In genomic region chr3:173584834-173585831, GRCh38 we compare ENCODE assay signal across 8 cellular contexts.
DNase-seq lines count a peak whose midpoint lies in the region; ATAC-seq and TF ChIP-seq lines count a peak whose summit lies in the region.

No MANE protein-coding gene starts in this region.

- no TSS peak for BruUV-seq in IMR-90 (replicated peaks; lab: Mats Ljungman, UMichigan)
- no TSS peak for BruUV-seq in mammary epithelial cell (replicated peaks; lab: Mats Ljungman, UMichigan)

- H4K5ac ChIP-seq in IMR-90 (ENCODE audit: low read depth, low read length): no peak overlapping the region

- H3K9ac ChIP-seq in IMR-90 (ENCODE audit: low read depth, low read length) (peak overlapping the region; percentile 53; the same call in 1 of the 2 replicates), mammary epithelial cell (ENCODE audit: insufficient read depth, low read length) (no peak overlapping the region), smooth muscle cell (ENCODE audit: low read depth) (no peak overlapping the region)

- intact Hi-C loops in IMR-90 (cut with micrococcal nuclease): loop anchor here (1.0 to 10.0 kb wide), 6 partner anchors 154 to 856 kb away; no protein-coding TSS in a partner anchor
- intact Hi-C loops in mammary epithelial cell (cut with micrococcal nuclease): no loop called here

- dilution Hi-C loops in IMR-90 (cut with HindIII; ENCODE audit: low sequenced_read_pairs, unreplicated experiment) (no loop called here), mammary epithelial cell (cut with HindIII; ENCODE audit: low sequenced_read_pairs) (no loop called here)

- H3K23ac ChIP-seq in IMR-90 (ENCODE audit: low read depth, low read length): peak overlapping the region; percentile 75

- H3K4me3 ChIP-seq in IMR-90 (ENCODE audit: insufficient read depth, low read depth, low read length) (peak overlapping the region; percentile 62), mammary epithelial cell (replicated peaks in 1 of 3; ENCODE audit: insufficient read depth in 1 of 3, low read depth in 2 of 3, low read length in 3 of 3) (no peak overlapping the region), smooth muscle cell (peak overlapping the region; percentile 55)

- H3F3A ChIP-seq in smooth muscle cell (ENCODE audit: low read depth): no peaks in the 10 kb centered on the region

- POLR2A ChIA-PET in IMR-90 (lab: Charles Lee; ENCODE audit: unreplicated experiment): interaction anchor here (0.5 kb wide), 1 partner anchor 855 kb away, joined by 4 read pairs; no protein-coding TSS in a partner anchor

- H3K27ac ChIP-seq in 22Rv1 (peak overlapping the region; percentile 83), IMR-90 (ENCODE audit: insufficient read depth, low read length) (peak overlapping the region; percentile 0; the same call in 1 of the 2 replicates), mammary epithelial cell (ENCODE audit: insufficient read depth, low read depth, low read length) (no peak overlapping the region), smooth muscle cell (ENCODE audit: low read depth) (no peak overlapping the region)

- peak; percentile 57 for DNase-seq in IMR-90
- no peak for DNase-seq in mammary epithelial cell
- DNase-seq in inferior parietal cortex (ENCODE audit: extremely low spot score): peak; percentile 65
- DNase-seq in smooth muscle cell (lab: John Stamatoyannopoulos, UW; ENCODE audit: unreplicated experiment): no peak
- no peak for DNase-seq in activated T-cell treated with anti-CD3 and anti-CD28 coated beads, Interleukin-2, amount 50 U/mL, for 1 hour
- DNase-seq in DMS153 (lab: John Stamatoyannopoulos, UW): no peak

- TF ChIP-seq POLR2A in IMR-90 (IDR thresholded peaks at IDR 0.05; ENCODE audit: low read depth, low read length): no peak

- H3K56ac ChIP-seq in IMR-90 (ENCODE audit: extremely low read depth, insufficient read depth, low read length): peak overlapping the region; percentile 80; the same call in 1 of the 2 replicates

- H3K4me1 ChIP-seq in IMR-90 (ENCODE audit: control insufficient read depth, insufficient read depth, low read length) (no peaks in the 10 kb centered on the region), mammary epithelial cell (ENCODE audit: insufficient read depth, low read length) (no peaks in the 10 kb centered on the region), smooth muscle cell (ENCODE audit: low read depth) (peaks cover 24% of the 10 kb centered on the region)

- CTCF ChIA-PET in IMR-90 (lab: Yijun Ruan, JAX): interaction anchor here (0.7 to 1.3 kb wide), 2 partner anchors 32 to 144 kb away, joined by 3 read pairs; no protein-coding TSS in a partner anchor
- CTCF ChIA-PET in mammary epithelial cell (lab: Charles Lee; ENCODE audit: low non-redundant PET): no interaction called here

- no peak overlapping the region for H2BK5ac ChIP-seq in IMR-90 (ENCODE audit: low read depth, low read length, poor library complexity, severe bottlenecking)

- peak overlapping the region; percentile 10; the same call in 1 of the 2 replicates for H4K91ac ChIP-seq in IMR-90 (ENCODE audit: insufficient read depth, low read depth, low read length)

- TF ChIP-seq CTCF in 22Rv1 (IDR thresholded peaks at IDR 0.05) (no peak), IMR-90 (conservative IDR thresholded peaks at IDR 0.05; ENCODE audit: low read depth, low read length) (no peak), mammary epithelial cell (conservative IDR thresholded peaks at IDR 0.05 in 1 of 2, IDR thresholded peaks at IDR 0.05 in 1 of 2; ENCODE audit: extremely low read depth in 1 of 2, insufficient read depth in 1 of 2, low read depth in 1 of 2, low read length in 2 of 2) (no peak), smooth muscle cell (IDR thresholded peaks at IDR 0.05; ENCODE audit: borderline replicate concordance, insufficient read depth, poor library complexity, severe bottlenecking) (no peak)

- no peak overlapping the region for H2AK5ac ChIP-seq in IMR-90 (ENCODE audit: low read depth, low read length)

- H3K79me2 ChIP-seq in mammary epithelial cell (ENCODE audit: insufficient read depth, low read length) (no peaks in the 10 kb centered on the region), smooth muscle cell (ENCODE audit: low read depth) (no peaks in the 10 kb centered on the region)

- no peaks in the 10 kb centered on the region for H4K20me1 ChIP-seq in IMR-90 (ENCODE audit: insufficient read depth, low read length)
- no peaks in the 10 kb centered on the region for H4K20me1 ChIP-seq in mammary epithelial cell (ENCODE audit: insufficient read depth, low read length)
- no peaks in the 10 kb centered on the region for H4K20me1 ChIP-seq in smooth muscle cell (ENCODE audit: low read depth)

- H3K4me2 ChIP-seq in IMR-90 (ENCODE audit: low read depth, low read length): peak overlapping the region; percentile 94
- peak overlapping the region; percentile 26 for H3K4me2 ChIP-seq in mammary epithelial cell (ENCODE audit: insufficient read depth, low read depth, low read length)
- H3K4me2 ChIP-seq in smooth muscle cell: peak overlapping the region; percentile 87

- H3K14ac ChIP-seq in IMR-90 (replicated peaks; ENCODE audit: low read depth, low read length): no peak overlapping the region; the same call in 1 of the 2 replicates

- no peak overlapping the region for H3K18ac ChIP-seq in IMR-90 (ENCODE audit: low read depth, low read length)

- 0 out of 2 replicates have a peak overlapping the region, but pooled peaks have one; percentile 45 for H3K4ac ChIP-seq in IMR-90 (ENCODE audit: low read depth, low read length)

- H3K9me3 ChIP-seq in IMR-90 (ENCODE audit: control insufficient read depth, insufficient read depth, low read length) (no peaks in the 10 kb centered on the region), mammary epithelial cell (replicated peaks; ENCODE audit: insufficient read depth, low read length) (no peaks in the 10 kb centered on the region), smooth muscle cell (replicated peaks; ENCODE audit: low read depth) (no peaks in the 10 kb centered on the region)

- H3K27me3 ChIP-seq in IMR-90 (ENCODE audit: control insufficient read depth, insufficient read depth, low read length): no peaks in the 10 kb centered on the region
- peaks cover 18% of the 10 kb centered on the region for H3K27me3 ChIP-seq in mammary epithelial cell (ENCODE audit: insufficient read depth, low read length)
- H3K27me3 ChIP-seq in smooth muscle cell (ENCODE audit: low read depth): peaks cover 44% of the 10 kb centered on the region

- peak overlapping the region; percentile 29; the same call in 1 of the 2 replicates for H2BK20ac ChIP-seq in IMR-90 (ENCODE audit: low read depth, low read length)

- no peaks in the 10 kb centered on the region for H3K79me1 ChIP-seq in IMR-90 (ENCODE audit: low read depth in 1 of 2, low read length in 2 of 2)

- H2AK9ac ChIP-seq in IMR-90 (replicated peaks; ENCODE audit: low read depth, low read length, poor library complexity): peak overlapping the region; percentile 0

- ATAC-seq in IMR-90 (ENCODE audit: low read depth) (peak; percentile 85), HG03095 (IDR thresholded peaks at IDR 0.05; ENCODE audit: unreplicated experiment) (no peak)

- TF ChIP-seq RAD21 in IMR-90 (IDR thresholded peaks at IDR 0.05; ENCODE audit: low read length): no peak

- in situ Hi-C loops in IMR-90 (cut with MboI; ENCODE audit: low sequenced_read_pairs) (loop anchor here (25.0 kb wide), 1 partner anchor 827 kb away; no protein-coding TSS in a partner anchor), mammary epithelial cell (cut with MboI; ENCODE audit: low sequenced_read_pairs in 2 of 2) (no loop called here)

- H4K8ac ChIP-seq in IMR-90 (ENCODE audit: low read depth in 2 of 2, low read length in 2 of 2): no peak overlapping the region

- peak overlapping the region; percentile 65 for H2BK120ac ChIP-seq in IMR-90 (ENCODE audit: low read depth, low read length)

- H3K9me1 ChIP-seq in IMR-90 (ENCODE audit: insufficient read depth, low read length): no peaks in the 10 kb centered on the region

- H2AFZ ChIP-seq in IMR-90 (replicated peaks; ENCODE audit: low read length, poor library complexity): peak overlapping the region; percentile 73
- peak overlapping the region; percentile 2 for H2AFZ ChIP-seq in mammary epithelial cell (ENCODE audit: low read depth, low read length)
- H2AFZ ChIP-seq in smooth muscle cell (ENCODE audit: low read depth): peak overlapping the region; percentile 47

- no peaks in the 10 kb centered on the region for H3K36me3 ChIP-seq in IMR-90 (ENCODE audit: control insufficient read depth, insufficient read depth, low read length)
- H3K36me3 ChIP-seq in mammary epithelial cell (ENCODE audit: insufficient read depth, low read length): no peaks in the 10 kb centered on the region
- H3K36me3 ChIP-seq in smooth muscle cell (ENCODE audit: low read depth): no peaks in the 10 kb centered on the region

- WGBS in IMR-90 (ENCODE audit: extremely low coverage in 2 of 2, insufficient read length in 1 of 2), 2 experiments: 4% methylated on average over 13 of the region's 47 CpGs; no CpG with 5 or more reads in 1 of the 2 experiments
- WGBS in mammary epithelial cell (ENCODE audit: low coverage, missing lambda C conversion rate): under 1% methylated on average over 20 of the region's 47 CpGs
- 1% methylated on average over 47 of the region's 47 CpGs for WGBS in smooth muscle cell (ENCODE audit: low lambda C conversion rate)

- no peak overlapping the region for H2BK15ac ChIP-seq in IMR-90 (ENCODE audit: low read depth, low read length)

TF ChIP-seq in IMR-90, 13 proteins besides CTCF, POLR2A, EP300 and RAD21 (continues in another document):
- no peak for TF ChIP-seq FOS (IDR thresholded peaks at IDR 0.05; ENCODE audit: low read depth, low read length)
- no peak for TF ChIP-seq CHD1 (IDR thresholded peaks at IDR 0.05; ENCODE audit: low read depth, low read length)
- no peak for TF ChIP-seq RFX5 (IDR thresholded peaks at IDR 0.05; ENCODE audit: low read depth, low read length)
- no peak for TF ChIP-seq RCOR1 (IDR thresholded peaks at IDR 0.05; ENCODE audit: insufficient replicate concordance, low read length)
- TF ChIP-seq MXI1 (IDR thresholded peaks at IDR 0.05; ENCODE audit: borderline replicate concordance, low read depth, low read length): no peak
- TF ChIP-seq CEBPB (IDR thresholded peaks at IDR 0.05; ENCODE audit: low read depth, low read length): no peak
- TF ChIP-seq ELK1 (IDR thresholded peaks at IDR 0.05; ENCODE audit: borderline replicate concordance, low read depth, low read length): no peak

Comparison
In these comparisons a context has a peak if more than half of its experiments do, and no peak if none do; other contexts are left out.
1. H3K27ac ChIP-seq: peak in 22Rv1 (single experiment) and IMR-90 (single experiment); none in mammary epithelial cell (single experiment) and smooth muscle cell (single experiment).
2. DNase-seq: peak in IMR-90 (single experiment) and inferior parietal cortex (single experiment); none in mammary epithelial cell (single experiment), smooth muscle cell (single experiment), activated T-cell treated with anti-CD3 and anti-CD28 coated beads, Interleukin-2, amount 50 U/mL, for 1 hour (single experiment) and DMS153 (single experiment).
3. H2AFZ ChIP-seq: peak in every context shown above with its lines; median percentile 73 in IMR-90; 47 in smooth muscle cell; 2 in mammary epithelial cell.
4. H3K4me2 ChIP-seq: peak in every context shown above with its lines; median percentile 94 in IMR-90; 87 in smooth muscle cell; 26 in mammary epithelial cell.
5. H3K4me3 ChIP-seq: peak in IMR-90 (single experiment) and smooth muscle cell (single experiment); none in mammary epithelial cell (0 of 3).